Comparison of ENCODE assay signal across 7 cellular contexts in the genomic region with DNA sequence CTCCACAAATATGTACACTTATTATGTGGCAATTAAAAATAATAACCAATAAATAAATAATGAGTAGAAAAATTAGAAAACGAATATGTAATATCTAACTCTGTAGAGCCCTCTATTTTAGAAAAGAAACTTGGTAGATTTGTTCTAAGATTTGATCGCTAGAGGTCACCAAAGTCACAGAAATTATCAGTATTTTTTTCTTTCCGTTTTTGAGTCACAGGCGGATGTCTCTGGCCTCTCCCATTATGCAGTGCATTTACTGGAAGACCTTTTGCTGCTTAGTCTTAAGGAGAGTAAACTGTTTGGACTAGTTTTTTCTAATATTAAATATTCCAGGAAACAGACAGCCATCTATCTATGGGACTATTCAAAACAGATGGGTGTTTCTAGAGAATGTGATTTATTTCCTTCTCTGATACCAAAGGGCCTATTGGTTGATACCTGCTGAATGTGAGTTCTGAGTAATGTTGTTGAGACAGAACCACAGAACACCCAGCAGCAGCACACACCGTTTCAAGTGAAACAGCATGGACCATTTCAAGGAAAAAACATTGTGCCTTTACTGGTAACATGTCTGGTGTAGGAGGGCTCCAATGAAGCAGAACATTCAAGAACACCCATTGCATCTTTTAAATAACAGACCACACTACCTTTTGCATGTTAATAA. TPM values are rescaled to one million over a fixed set of nuclear protein-coding genes. Genes with fewer than 3 reads are reported as not detected.
A peak's percentile ranks its signal among the peaks of the same experiment; 100 is the strongest.
DNase-seq lines count a peak whose midpoint lies in the region; ATAC-seq lines count a peak whose summit lies in the region.

No MANE protein-coding gene starts in this region.

- H3K4me3 Mint-ChIP-seq in activated T-helper 2 cell treated with anti-CD3 and anti-CD28 coated beads, Interferon-gamma antibody, Interleukin-2, Interleukin-4, amounts not matched to agents 10 μg/mL and 5 μg/mL and 100 μg/mL, durations not matched to agents 14 hours and 24 hours and 36 hours (ENCODE audit: low read depth): no peak overlapping the region

- DNase-seq in DMS53 treated with DMSO at 0.1 percent for 48 hours (lab: John Stamatoyannopoulos, UW; ENCODE audit: unreplicated experiment) (peak; percentile 43), NCI-H2171 (lab: John Stamatoyannopoulos, UW) (peak; percentile 0), globus pallidus (ENCODE audit: low spot score) (peak; percentile 64), retina (peak; percentile 46)
- peak; percentile 10 for DNase-seq in activated T-helper 2 cell treated with anti-CD3 and anti-CD28 coated beads, Interferon-gamma antibody, Interleukin-2, Interleukin-4, amounts not matched to agents 10 μg/mL and 5 μg/mL and 100 μg/mL, durations not matched to agents 14 hours and 24 hours and 36 hours (ENCODE audit: low spot score)

- H3K36me3 Mint-ChIP-seq in activated T-helper 2 cell treated with anti-CD3 and anti-CD28 coated beads, Interferon-gamma antibody, Interleukin-2, Interleukin-4, amounts not matched to agents 10 μg/mL and 5 μg/mL and 100 μg/mL, durations not matched to agents 14 hours and 24 hours and 36 hours (ENCODE audit: low read depth): no peaks in the 10 kb centered on the region

- ATAC-seq in GM19035 (IDR thresholded peaks at IDR 0.05; ENCODE audit: unreplicated experiment): peak; percentile 74
- peak; percentile 68 for ATAC-seq in HG03097 (IDR thresholded peaks at IDR 0.05; ENCODE audit: low FRiP score, unreplicated experiment)

- H3K9me3 Mint-ChIP-seq in activated T-helper 2 cell treated with anti-CD3 and anti-CD28 coated beads, Interferon-gamma antibody, Interleukin-2, Interleukin-4, amounts not matched to agents 10 μg/mL and 5 μg/mL and 100 μg/mL, durations not matched to agents 14 hours and 24 hours and 36 hours: no peaks in the 10 kb centered on the region

- intact Hi-C loops in activated T-helper 2 cell treated with anti-CD3 and anti-CD28 coated beads, Interferon-gamma antibody, Interleukin-2, Interleukin-4, amounts not matched to agents 10 μg/mL and 5 μg/mL and 100 μg/mL, durations not matched to agents 14 hours and 24 hours and 36 hours (cut with micrococcal nuclease): loop anchor here (1.0 to 10.0 kb wide), 8 partner anchors 183 to 1443 kb away; a partner anchor contains a TSS

- peaks cover 15% of the 10 kb centered on the region for H3K4me1 Mint-ChIP-seq in activated T-helper 2 cell treated with anti-CD3 and anti-CD28 coated beads, Interferon-gamma antibody, Interleukin-2, Interleukin-4, amounts not matched to agents 10 μg/mL and 5 μg/mL and 100 μg/mL, durations not matched to agents 14 hours and 24 hours and 36 hours (ENCODE audit: low read depth)

- H3K27me3 Mint-ChIP-seq in activated T-helper 2 cell treated with anti-CD3 and anti-CD28 coated beads, Interferon-gamma antibody, Interleukin-2, Interleukin-4, amounts not matched to agents 10 μg/mL and 5 μg/mL and 100 μg/mL, durations not matched to agents 14 hours and 24 hours and 36 hours (ENCODE audit: low read depth): peaks cover 6% of the 10 kb centered on the region

- peak overlapping the region; percentile 24 for H3K27ac Mint-ChIP-seq in activated T-helper 2 cell treated with anti-CD3 and anti-CD28 coated beads, Interferon-gamma antibody, Interleukin-2, Interleukin-4, amounts not matched to agents 10 μg/mL and 5 μg/mL and 100 μg/mL, durations not matched to agents 14 hours and 24 hours and 36 hours

RNA-seq across cellular contexts. Expression of a gene that starts 34.0 kb away (rescaled TPM):
- not detected in 2 replicates for total RNA-seq in activated T-helper 2 cell treated with anti-CD3 and anti-CD28 coated beads, Interferon-gamma antibody, Interleukin-2, Interleukin-4, amounts not matched to agents 10 μg/mL and 5 μg/mL and 100 μg/mL, durations not matched to agents 14 hours and 24 hours and 36 hours

Comparison
In these comparisons a context has a peak if more than half of its experiments do, and no peak if none do; other contexts are left out.
1. Peak in every context shown above with its lines: DNase-seq and ATAC-seq.
2. DNase-seq: peak in every context shown above with its lines; median percentile 64 in globus pallidus; 46 in retina; 43 in DMS53 treated with DMSO at 0.1 percent for 48 hours; 10 in activated T-helper 2 cell treated with anti-CD3 and anti-CD28 coated beads, Interferon-gamma antibody, Interleukin-2, Interleukin-4, amounts not matched to agents 10 μg/mL and 5 μg/mL and 100 μg/mL, durations not matched to agents 14 hours and 24 hours and 36 hours; 0 in NCI-H2171.